11 cellular contexts compared by ENCODE assay signal in the genomic region with DNA sequence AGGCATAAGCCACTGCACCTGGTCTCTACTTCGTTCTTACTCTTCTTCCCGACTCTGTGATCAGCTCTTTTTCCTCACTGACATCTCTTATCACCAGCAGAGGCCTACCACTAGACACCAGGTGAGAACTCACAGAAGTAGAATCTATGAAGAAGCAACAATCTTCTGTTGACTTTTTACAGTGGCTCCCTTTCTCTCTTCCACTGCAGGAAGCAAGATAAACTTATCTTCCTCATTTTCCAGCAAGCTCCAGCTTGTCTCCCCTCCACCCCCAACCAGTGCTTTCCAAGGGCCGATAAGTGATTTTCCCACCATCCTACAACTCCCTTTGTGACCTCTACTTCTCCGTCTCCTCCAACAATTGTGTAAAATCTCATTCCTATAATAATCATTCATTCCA. TPM values are rescaled to one million over a fixed set of nuclear protein-coding genes. Genes with fewer than 3 reads are reported as not detected.
"Had no signal": no experiment of that assay in that cellular context is flagged by ENCODE, and none has a peak within 500 bp of the region (broad histone marks: within the 10 kb centered on the region; RNA-seq: fewer than 3 reads in every experiment).

No MANE protein-coding gene starts in this region.

- H3K9ac ChIP-seq: GM23248 had no signal

- ATAC-seq: HCT116, HepG2 had no signal

- DNase-seq: GM23248, GOT3, H7, HFFc6 had no signal

- FAIRE-seq: HepG2 had no signal

- H3K36me3 ChIP-seq: HAP-1 had no signal

- H3K9me3 ChIP-seq: HAP-1 had no signal

- H3K4me1 ChIP-seq: HAP-1 had no signal

- H2AFZ ChIP-seq: GM23248 had no signal

- H3K27ac ChIP-seq: GM23248, HL-60 had no signal

- H3K4me3 ChIP-seq: GM23248, HAP-1 had no signal

RNA-seq across cellular contexts. Expression of a gene that starts 45.5 kb away (rescaled TPM):
- total RNA-seq: GM23248, H4, H7, HFFc6, HT1080 had no signal
- polyA plus RNA-seq: GM23248, IgD-negative memory B cell had no signal

RNA-seq across cellular contexts. Expression of a gene that starts 52.7 kb away (rescaled TPM):
- total RNA-seq: GM23248, H4, H7, HepG2, HFFc6, HT1080 had no signal
- polyA plus RNA-seq: GM23248, HepG2, IgD-negative memory B cell had no signal
